In genomic region chr10:11516419-11516721, GRCh38 we compare ENCODE assay signal across 11 cellular contexts.
DNase-seq lines count a peak whose midpoint lies in the region; ATAC-seq and TF ChIP-seq lines count a peak whose summit lies in the region.
"Had no signal": no experiment of that assay in that cellular context is flagged by ENCODE, and none has a peak within 500 bp of the region (broad histone marks: within the 10 kb centered on the region; RNA-seq: fewer than 3 reads in every experiment).

No MANE protein-coding gene starts in this region.

- POLR2A ChIA-PET in RWPE1 (lab: Yijun Ruan, JAX; ENCODE audit: low non-redundant PET) = no interaction called here

- peak; percentile 63 for ATAC-seq in GM18870 (IDR thresholded peaks at IDR 0.05; ENCODE audit: unreplicated experiment)
- ATAC-seq in GM21529 (IDR thresholded peaks at IDR 0.05; ENCODE audit: unreplicated experiment) = peak; percentile 65
- peak; percentile 57 for ATAC-seq in HG03342 (IDR thresholded peaks at IDR 0.05; ENCODE audit: unreplicated experiment)

- H3K4me1 Mint-ChIP-seq in CD14-positive monocyte = peaks cover 12% of the 10 kb centered on the region
- H3K4me1 Mint-ChIP-seq: H9 had no signal

- H3K4me1 ChIP-seq in left ventricle myocardium inferior = peaks cover 8% of the 10 kb centered on the region

- H3K9me3 Mint-ChIP-seq in CD14-positive monocyte = no peaks in the 10 kb centered on the region
- H3K9me3 Mint-ChIP-seq: H9 had no signal

- DNase-seq in fibroblast of the aortic adventitia (ENCODE audit: low read depth) (peak; percentile 17), RWPE1 (ENCODE audit: low spot score) (no peak), left ventricle myocardium inferior (no peak), CD14-positive monocyte (ENCODE audit: low spot score) (no peak)
- DNase-seq: foreskin fibroblast, H9, lower lobe of right lung had no signal

- no peak overlapping the region for H3K4me3 ChIP-seq in fibroblast of the aortic adventitia (ENCODE audit: low read depth, low read length)
- no peak overlapping the region for H3K4me3 ChIP-seq in left ventricle myocardium inferior
- H3K4me3 ChIP-seq: lower lobe of right lung, right atrium auricular region had no signal

- TF ChIP-seq CTCF in fibroblast of the aortic adventitia (IDR thresholded peaks at IDR 0.05; ENCODE audit: insufficient read depth, low read length) (no peak), RWPE1 (conservative IDR thresholded peaks at IDR 0.05; ENCODE audit: low read depth) (no peak), left ventricle myocardium inferior (IDR thresholded peaks at IDR 0.05; ENCODE audit: borderline replicate concordance) (no peak), CD14-positive monocyte (IDR thresholded peaks at IDR 0.05) (no peak)

- no peak overlapping the region for H3K4me3 Mint-ChIP-seq in CD14-positive monocyte
- H3K4me3 Mint-ChIP-seq: H9 had no signal

- no peaks in the 10 kb centered on the region for H3K27me3 ChIP-seq in left ventricle myocardium inferior (ENCODE audit: low read depth)
- H3K27me3 ChIP-seq: right atrium auricular region had no signal

- H3K36me3 ChIP-seq in left ventricle myocardium inferior = no peaks in the 10 kb centered on the region
- H3K36me3 ChIP-seq: lower lobe of right lung, right atrium auricular region had no signal

- no peaks in the 10 kb centered on the region for H3K9me3 ChIP-seq in left ventricle myocardium inferior (replicated peaks)
- H3K9me3 ChIP-seq: lower lobe of right lung, right atrium auricular region had no signal

- H3K27ac Mint-ChIP-seq in CD14-positive monocyte = no peak overlapping the region

- intact Hi-C loops in left ventricle myocardium inferior (cut with micrococcal nuclease) (loop anchor here (10.0 kb wide), 2 partner anchors 208 to 238 kb away; no protein-coding TSS in a partner anchor), CD14-positive monocyte (cut with micrococcal nuclease) (loop anchor here (2.0 to 5.0 kb wide), 2 partner anchors 211 to 240 kb away; no protein-coding TSS in a partner anchor)

- CTCF ChIA-PET in RWPE1 (lab: Yijun Ruan, JAX) = interaction anchor here (0.5 to 2.3 kb wide), 5 partner anchors 25 to 304 kb away, joined by 3 to 17 read pairs (median 3); no protein-coding TSS in a partner anchor

- H3K27me3 Mint-ChIP-seq in CD14-positive monocyte (ENCODE audit: low read depth in 3 of 3) = peaks cover 0 to 3% (median 3%) of the 10 kb centered on the region in 3 donors

- H3K27ac ChIP-seq in RWPE1 = no peak overlapping the region
- no peak overlapping the region for H3K27ac ChIP-seq in left ventricle myocardium inferior (replicated peaks)
- H3K27ac ChIP-seq: lower lobe of right lung, right atrium auricular region had no signal

- peaks cover 9 to 21% of the 10 kb centered on the region in 2 donors for H3K36me3 Mint-ChIP-seq in CD14-positive monocyte
